Comparison of ENCODE assay signal across 8 cellular contexts in genomic region chr5:115209279-115209678, GRCh38. TPM values are rescaled to one million over a fixed set of nuclear protein-coding genes. Genes with fewer than 3 reads are reported as not detected.
A peak's percentile ranks its signal among the peaks of the same experiment; 100 is the strongest.
DNase-seq lines count a peak whose midpoint lies in the region; ATAC-seq and TF ChIP-seq lines count a peak whose summit lies in the region.

No MANE protein-coding gene starts in this region.

- H3K9ac ChIP-seq in GM23248, result no peak overlapping the region

- 96 to 100% methylated on average over 3 of the region's 3 CpGs for WGBS in GM23248 (ENCODE audit: low coverage in 1 of 2, low lambda C conversion rate in 2 of 2, missing lambda C conversion rate in 2 of 2), 2 experiments

- intact Hi-C loops in Right ventricle myocardium inferior (cut with DNase I), result no loop called here
- intact Hi-C loops in activated B cell treated with CpG ODN at 0.5 μM for 24 hours (cut with micrococcal nuclease), result loop anchor here (1.0 to 10.0 kb wide), 8 partner anchors 30 to 866 kb away; partner anchors contain the start of genes FEM1C, PGGT1B, TMED7 and TRIM36

- peak overlapping the region; percentile 66 for H3K4me3 Mint-ChIP-seq in activated B cell treated with CpG ODN at 0.5 μM for 24 hours
- H3K4me3 Mint-ChIP-seq in memory B cell, result peak overlapping the region; percentile 67

- H3K27me3 ChIP-seq in right atrium auricular region, result no peaks in the 10 kb centered on the region
- no peaks in the 10 kb centered on the region for H3K27me3 ChIP-seq in brain microvascular endothelial cell (replicated peaks)
- H3K27me3 ChIP-seq in GM23248 (replicated peaks; ENCODE audit: insufficient read depth), result no peaks in the 10 kb centered on the region

- H3K27me3 Mint-ChIP-seq in activated B cell treated with CpG ODN at 0.5 μM for 24 hours, result no peaks in the 10 kb centered on the region
- no peaks in the 10 kb centered on the region for H3K27me3 Mint-ChIP-seq in memory B cell

- CTCF ChIA-PET in activated B cell treated with CpG ODN at 0.5 μM for 24 hours (lab: Charles Lee), result interaction anchor here (1.0 to 1.4 kb wide), 3 partner anchors 38 to 393 kb away, joined by 3 to 6 read pairs (median 4); partner anchors contain the start of gene TICAM2

- TF ChIP-seq CTCF in right atrium auricular region (IDR thresholded peaks at IDR 0.05), result no peak
- no peak for TF ChIP-seq CTCF in activated B cell treated with CpG ODN at 0.5 μM for 24 hours (IDR thresholded peaks at IDR 0.05)
- TF ChIP-seq CTCF in brain microvascular endothelial cell (IDR thresholded peaks at IDR 0.05; ENCODE audit: low read depth, low read length, missing control alignments), result no peak

- ATAC-seq in Right ventricle myocardium inferior (peak; percentile 72), HG03175 (IDR thresholded peaks at IDR 0.05; ENCODE audit: unreplicated experiment) (peak; percentile 100), activated B cell treated with CpG ODN at 0.5 μM for 24 hours (ENCODE audit: low read depth) (peak; percentile 98), memory B cell (ENCODE audit: low read depth) (peak; percentile 97)

- H3K9me3 ChIP-seq in right atrium auricular region, result no peaks in the 10 kb centered on the region
- no peaks in the 10 kb centered on the region for H3K9me3 ChIP-seq in GM23248 (ENCODE audit: low read depth)

- H3K27ac Mint-ChIP-seq in activated B cell treated with CpG ODN at 0.5 μM for 24 hours (peak overlapping the region; percentile 81), memory B cell (peak overlapping the region; percentile 78)

- no peaks in the 10 kb centered on the region for H4K20me1 ChIP-seq in GM23248 (ENCODE audit: insufficient read depth)

- H3K36me3 ChIP-seq in right atrium auricular region, result no peaks in the 10 kb centered on the region
- H3K36me3 ChIP-seq in brain microvascular endothelial cell (replicated peaks), result no peaks in the 10 kb centered on the region
- H3K36me3 ChIP-seq in GM23248 (ENCODE audit: low read depth), result peaks cover 30% of the 10 kb centered on the region; the same call in 1 of the 2 replicates

- H3K4me1 ChIP-seq in right atrium auricular region (no peaks in the 10 kb centered on the region), GM23248 (ENCODE audit: insufficient read depth) (no peaks in the 10 kb centered on the region)

- in situ Hi-C loops in brain microvascular endothelial cell (cut with HindIII; ENCODE audit: low pct_ligation_motif_present, low sequenced_read_pairs), result no loop called here
- in situ Hi-C loops in GM23248 (cut with MboI), result no loop called here

- H3K9me3 Mint-ChIP-seq in activated B cell treated with CpG ODN at 0.5 μM for 24 hours (no peaks in the 10 kb centered on the region), memory B cell (no peaks in the 10 kb centered on the region)

- H3K4me3 ChIP-seq in right atrium auricular region (no peak overlapping the region), brain microvascular endothelial cell (ENCODE audit: low read depth, low read length) (no peak overlapping the region), GM23248 (no peak overlapping the region)

- no peak overlapping the region for H2AFZ ChIP-seq in GM23248

- no peak overlapping the region for H3K27ac ChIP-seq in right atrium auricular region
- no peak overlapping the region for H3K27ac ChIP-seq in brain microvascular endothelial cell
- H3K27ac ChIP-seq in GM23248, result no peak overlapping the region

- POLR2A ChIA-PET in activated B cell treated with CpG ODN at 0.5 μM for 24 hours (lab: Charles Lee), result interaction anchor here (0.7 to 1.4 kb wide), 4 partner anchors 16 to 53 kb away, joined by 3 to 8 read pairs (median 4); partner anchors contain the start of genes PGGT1B and TRIM36

- DNase-seq in Right ventricle myocardium inferior (ENCODE audit: missing footprints), result no peak
- DNase-seq in right atrium auricular region (ENCODE audit: low spot score), result no peak
- DNase-seq in activated B cell treated with CpG ODN at 0.5 μM for 24 hours, result peak; percentile 21
- peak; percentile 51 to 74 for DNase-seq in memory B cell (ENCODE audit: low spot score in 2 of 2)
- DNase-seq in brain microvascular endothelial cell, result no peak
- DNase-seq in NCI-H748 treated with DMSO at 0.1 percent for 48 hours (lab: John Stamatoyannopoulos, UW), result no peak
- DNase-seq in GM23248, result no peak

- peaks cover 20% of the 10 kb centered on the region for H3K36me3 Mint-ChIP-seq in activated B cell treated with CpG ODN at 0.5 μM for 24 hours (ENCODE audit: low read depth)
- peaks cover 2% of the 10 kb centered on the region for H3K36me3 Mint-ChIP-seq in memory B cell

- no peaks in the 10 kb centered on the region for H3K79me2 ChIP-seq in GM23248 (ENCODE audit: insufficient read depth)

- H3K4me2 ChIP-seq in GM23248 (ENCODE audit: unreplicated experiment), result no peak overlapping the region

- H3F3A ChIP-seq in GM23248 (ENCODE audit: insufficient read depth), result no peaks in the 10 kb centered on the region

- H3K9me2 ChIP-seq in GM23248 (ENCODE audit: insufficient read depth), result no peaks in the 10 kb centered on the region

- H3K4me1 Mint-ChIP-seq in activated B cell treated with CpG ODN at 0.5 μM for 24 hours, result peaks cover 20% of the 10 kb centered on the region
- peaks cover 11% of the 10 kb centered on the region for H3K4me1 Mint-ChIP-seq in memory B cell

RNA-seq across cellular contexts. Expression of gene TRIM36, which starts 39.6 kb away (rescaled TPM):
- 0.19 TPM for total RNA-seq in Right ventricle myocardium inferior
- total RNA-seq in right atrium auricular region, result 1 to 10 TPM in 1 of 2 donors, under 1 TPM in 1; 0.55 to 2.0 TPM
- 7.5 and 8.9 TPM in 2 replicates for total RNA-seq in activated B cell treated with CpG ODN at 0.5 μM for 24 hours
- total RNA-seq in GM23248 (2014; rRNA removed; shearing (Covaris generic)), result 0.13 TPM in 1 of 2 replicates, not detected in the other
- not detected in 2 replicates for polyA plus RNA-seq in GM23248 (2016; fragmentation: Nextera tagmentation; extraction: Ambion mirVana)

RNA-seq across cellular contexts. Expression of gene PGGT1B, which starts 53.4 kb away (rescaled TPM):
- total RNA-seq in Right ventricle myocardium inferior (27.0 TPM), right atrium auricular region (1 to 10 TPM; 4.3 to 8.8 TPM), activated B cell treated with CpG ODN at 0.5 μM for 24 hours (52.1 and 52.9 TPM in 2 replicates)
- total RNA-seq in GM23248 (2014; rRNA removed; shearing (Covaris generic)), result 10.2 and 20.1 TPM in 2 replicates
- polyA plus RNA-seq in GM23248 (2016; fragmentation: Nextera tagmentation; extraction: Ambion mirVana), result 13.7 and 17.8 TPM in 2 replicates

Comparison
In these comparisons a context has a peak if more than half of its experiments do, and no peak if none do; other contexts are left out.
1. DNase-seq: peak in activated B cell treated with CpG ODN at 0.5 μM for 24 hours (single experiment) and memory B cell (2 of 2); none in Right ventricle myocardium inferior (single experiment), right atrium auricular region (single experiment), brain microvascular endothelial cell (single experiment), NCI-H748 treated with DMSO at 0.1 percent for 48 hours (single experiment) and GM23248 (single experiment).
2. Peak in every context shown above with its lines, with median percentiles within 50 percentile points of each other: ATAC-seq.